ENCODE assay signal across 8 cellular contexts in the genomic region with DNA sequence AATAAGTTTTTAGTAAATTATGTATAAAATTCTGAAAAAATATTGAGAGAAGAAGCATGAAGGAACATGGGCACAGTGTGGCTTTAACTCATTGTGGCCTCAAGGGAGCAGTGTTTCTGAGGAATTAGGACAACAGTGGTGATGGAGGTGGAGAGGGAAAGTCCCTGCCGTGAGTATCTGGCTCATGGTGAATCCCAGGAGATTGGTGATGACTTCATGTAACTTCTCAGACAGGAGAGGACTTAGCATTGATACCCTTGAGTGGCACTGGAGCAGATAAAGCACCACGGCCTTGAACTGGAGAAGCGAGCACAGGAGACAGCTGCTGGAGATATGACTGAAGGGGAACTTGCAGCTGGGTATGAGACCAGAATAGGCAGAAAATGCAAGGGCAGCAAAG. TPM values are rescaled to one million over a fixed set of nuclear protein-coding genes. Genes with fewer than 3 reads are reported as not detected.
DNase-seq lines count a peak whose midpoint lies in the region; ATAC-seq, FAIRE-seq and TF ChIP-seq lines count a peak whose summit lies in the region.

No MANE protein-coding gene starts in this region.

- no peak overlapping the region for H3K9ac ChIP-seq in keratinocyte (ENCODE audit: control insufficient read depth, extremely low read depth, insufficient read depth, low read length)

- H3K4me3 ChIP-seq in GM12864 (ENCODE audit: low read depth, low read length) (no peak overlapping the region), keratinocyte (ENCODE audit: control insufficient read depth in 2 of 3, extremely low read depth in 1 of 3, insufficient read depth in 2 of 3, low read depth in 1 of 3, low read length in 3 of 3) (no peak overlapping the region)

- TF ChIP-seq CTCF in GM12864 (IDR thresholded peaks at IDR 0.05; ENCODE audit: low read depth, low read length, missing control alignments) (peak; percentile 8), keratinocyte (optimal IDR thresholded peaks at IDR 0.05 in 1 of 3, IDR thresholded peaks at IDR 0.05 in 1 of 3, conservative IDR thresholded peaks at IDR 0.05 in 1 of 3; ENCODE audit: extremely low read depth in 1 of 3, insufficient read depth in 2 of 3, low read length in 3 of 3) (peak; percentile 42 to 72 (median 45))

- no peaks in the 10 kb centered on the region for H3K79me2 ChIP-seq in keratinocyte (ENCODE audit: control insufficient read depth, insufficient read depth, low read length)

- H3K27ac ChIP-seq in keratinocyte (ENCODE audit: control insufficient read depth, insufficient read depth, low read length), result no peak overlapping the region

- H2AFZ ChIP-seq in keratinocyte (ENCODE audit: control insufficient read depth, low read length), result no peak overlapping the region

- H3K9me1 ChIP-seq in keratinocyte (ENCODE audit: control insufficient read depth, extremely low read depth, insufficient read depth, low read length), result no peaks in the 10 kb centered on the region

- dilution Hi-C loops in keratinocyte (cut with MboI; ENCODE audit: extremely low pct_ligation_motif_present, low sequenced_read_pairs), result no loop called here

- no peak overlapping the region for H3K4me2 ChIP-seq in keratinocyte (ENCODE audit: control insufficient read depth, extremely low read depth, insufficient read depth, low read depth, low read length)

- H3K9me3 ChIP-seq in keratinocyte (ENCODE audit: control insufficient read depth, low read depth, low read length), result no peaks in the 10 kb centered on the region

- peak; percentile 7 for DNase-seq in GM12864 (ENCODE audit: low read depth)
- DNase-seq in HT-29 (ENCODE audit: low spot score), result peak; percentile 50
- peak; percentile 4 for DNase-seq in SKM-1 (lab: John Stamatoyannopoulos, UW; ENCODE audit: unreplicated experiment)
- DNase-seq in keratinocyte (ENCODE audit: low read depth, low spot score), result no peak
- no peak for DNase-seq in stimulated activated CD4-positive, alpha-beta T cell treated with anti-CD3 and anti-CD28 coated beads, Interleukin-4, amount 100 ng/mL, for 24 hours
- DNase-seq in activated effector memory CD4-positive, alpha-beta T cell treated with anti-CD3 and anti-CD28 coated beads, Interleukin-2, amount 50 U/mL, for 16 hours, result no peak
- no peak for DNase-seq in stimulated activated CD4-positive, alpha-beta T cell treated with anti-CD3 and anti-CD28 coated beads, Interleukin-2, amount 100 ng/mL, for 48 hours

- FAIRE-seq in keratinocyte (lab: Jason Lieb, UNC), result no peak

- H3K27me3 ChIP-seq in keratinocyte (ENCODE audit: control insufficient read depth, extremely low read depth, insufficient read depth, low read length), result no peaks in the 10 kb centered on the region

- H3K36me3 ChIP-seq in keratinocyte (ENCODE audit: control insufficient read depth in 2 of 2, extremely low read depth in 1 of 2, insufficient read depth in 2 of 2, low read length in 2 of 2), result no peaks in the 10 kb centered on the region

- no peaks in the 10 kb centered on the region for H3K4me1 ChIP-seq in keratinocyte (ENCODE audit: control insufficient read depth, extremely low read depth, insufficient read depth, low read length)

- ATAC-seq in GM21723 (IDR thresholded peaks at IDR 0.05; ENCODE audit: unreplicated experiment), result peak; percentile 91

- no peaks in the 10 kb centered on the region for H4K20me1 ChIP-seq in keratinocyte (ENCODE audit: control insufficient read depth, extremely low read depth, insufficient read depth, low read length)

RNA-seq across cellular contexts. Expression of gene LRP1B, which starts 35.0 kb away (rescaled TPM):
- not detected in 2 replicates for total RNA-seq in HT-29 (2014; rRNA removed; shearing (Covaris generic))
- 0.01 TPM in 1 of 3 replicates, not detected in the others for polyA plus RNA-seq in keratinocyte
- not detected for polyA plus RNA-seq in keratinocyte (2011; ENCODE audit: low read depth)
- polyA plus RNA-seq in keratinocyte (2011; cell fraction: cytosol; rRNA removed), result not detected in 2 replicates
- 0.01 and 0.16 TPM in 2 replicates for polyA plus RNA-seq in keratinocyte (2011; cell fraction: nucleus; rRNA removed)
- not detected in 2 replicates for polyA plus RNA-seq in keratinocyte (2012; ENCODE audit: low replicate concordance)
- polyA minus RNA-seq in keratinocyte, result 0.03 to 0.53 TPM in 2 of 3 replicates, not detected in the other
- polyA minus RNA-seq in keratinocyte (2011; cell fraction: cytosol; rRNA and poly(A)+ RNA removed), result not detected
- 0.11 and 0.70 TPM in 2 replicates for polyA minus RNA-seq in keratinocyte (2011; cell fraction: nucleus; rRNA and poly(A)+ RNA removed)

Comparison
In these comparisons a context has a peak if more than half of its experiments do, and no peak if none do; other contexts are left out.
1. DNase-seq: peak in GM12864 (single experiment), HT-29 (single experiment) and SKM-1 (single experiment); none in keratinocyte (single experiment), stimulated activated CD4-positive, alpha-beta T cell treated with anti-CD3 and anti-CD28 coated beads, Interleukin-4, amount 100 ng/mL, for 24 hours (single experiment), activated effector memory CD4-positive, alpha-beta T cell treated with anti-CD3 and anti-CD28 coated beads, Interleukin-2, amount 50 U/mL, for 16 hours (single experiment) and stimulated activated CD4-positive, alpha-beta T cell treated with anti-CD3 and anti-CD28 coated beads, Interleukin-2, amount 100 ng/mL, for 48 hours (0 of 2).